In genomic region chr20:2336471-2336870, GRCh38 we compare ENCODE assay signal across 34 cellular contexts. TPM values are rescaled to one million over a fixed set of nuclear protein-coding genes. Genes with fewer than 3 reads are reported as not detected.
"Had no signal": no experiment of that assay in that cellular context is flagged by ENCODE, and none has a peak within 500 bp of the region (broad histone marks: within the 10 kb centered on the region; RNA-seq: fewer than 3 reads in every experiment).

No MANE protein-coding gene starts in this region.

- H3K9me3 Mint-ChIP-seq: activated CD4-positive, alpha-beta memory T cell treated with anti-CD3 and anti-CD28 coated beads, Interleukin-2, amount 10 ng/mL, durations not matched to agents 7 days and 5 days; activated CD4-positive, alpha-beta T cell treated with anti-CD3 and anti-CD28 coated beads, Interleukin-2, amount 10 ng/mL, durations not matched to agents 7 days and 5 days; activated naive CD4-positive, alpha-beta T cell treated with anti-CD3 and anti-CD28 coated beads, Interleukin-2, amount 10 ng/mL, durations not matched to agents 7 days and 5 days; activated naive CD4-positive, alpha-beta T cell treated with anti-CD3 and anti-CD28 coated beads, Interleukin-2, amount 50 U/mL, for 72 hours; activated naive CD8-positive, alpha-beta T cell treated with anti-CD3 and anti-CD28 coated beads, Interleukin-2, amount 10 ng/mL, durations not matched to agents 7 days and 5 days; activated T-helper 1 cell treated with anti-CD3 and anti-CD28 coated beads, Interleukin-12 subunit alpha, Interleukin-12 subunit beta, Interleukin-2, Interleukin-4 antibody, amounts not matched to agents 30 ng/mL and 10 ng/mL and 1 ng/mL, durations not matched to agents 14 hours and 24 hours and 36 hours; brain; dendritic cell treated with granulocyte-macrophage colony-stimulating factor and Interleukin-4, amounts not matched to agents 40 ng/mL and 50 ng/mL, for 4 days; endodermal cell; T-helper 2 cell treated with Interferon-gamma antibody and Interleukin-4, amounts not matched to agents 5 μg/mL and 100 μg/mL, for 36 hours; WTC11 had no signal

- DNase-seq: activated CD4-positive, alpha-beta memory T cell treated with anti-CD3 and anti-CD28 coated beads, Interleukin-2, amount 10 ng/mL, durations not matched to agents 7 days and 5 days; activated CD4-positive, alpha-beta T cell treated with anti-CD3 and anti-CD28 coated beads for 1 hour; activated CD4-positive, alpha-beta T cell treated with anti-CD3 and anti-CD28 coated beads for 4 hours; activated CD4-positive, alpha-beta T cell treated with anti-CD3 and anti-CD28 coated beads, Interleukin-2, amount 10 ng/mL, durations not matched to agents 7 days and 5 days; activated CD4-positive, alpha-beta T cell treated with anti-CD3 and anti-CD28 coated beads, Interleukin-2, amount 50 U/mL, for 4 hours; activated gamma-delta T cell; activated naive CD4-positive, alpha-beta T cell; activated naive CD4-positive, alpha-beta T cell treated with anti-CD3 and anti-CD28 coated beads, Interleukin-2, amount 10 ng/mL, durations not matched to agents 7 days and 5 days; activated naive CD8-positive, alpha-beta T cell treated with anti-CD3 and anti-CD28 coated beads, Interleukin-2, amount 10 ng/mL, durations not matched to agents 7 days and 5 days; activated T-cell treated with anti-CD3 and anti-CD28 coated beads, Interleukin-2, amount 50 U/mL, for 1 hour; activated T-cell treated with anti-CD3 and anti-CD28 coated beads, Interleukin-2, amount 50 U/mL, for 48 hours; central memory CD4-positive, alpha-beta T cell; cerebellar nuclear complex; dorsolateral prefrontal cortex; effector memory CD4-positive, alpha-beta T cell; foreskin keratinocyte; gastrocnemius medialis; T-helper 1 cell; T-helper 17 cell; T1000 had no signal

- H3K27me3 ChIP-seq: ascending aorta, cardiac muscle cell, gastrocnemius medialis had no signal

- H3K4me3 Mint-ChIP-seq: activated CD4-positive, alpha-beta memory T cell treated with anti-CD3 and anti-CD28 coated beads, Interleukin-2, amount 10 ng/mL, durations not matched to agents 7 days and 5 days; activated CD4-positive, alpha-beta T cell treated with anti-CD3 and anti-CD28 coated beads, Interleukin-2, amount 10 ng/mL, durations not matched to agents 7 days and 5 days; activated naive CD4-positive, alpha-beta T cell treated with anti-CD3 and anti-CD28 coated beads, Interleukin-2, amount 10 ng/mL, durations not matched to agents 7 days and 5 days; activated naive CD8-positive, alpha-beta T cell treated with anti-CD3 and anti-CD28 coated beads, Interleukin-2, amount 10 ng/mL, durations not matched to agents 7 days and 5 days; activated T-helper 1 cell treated with anti-CD3 and anti-CD28 coated beads, Interleukin-12 subunit alpha, Interleukin-12 subunit beta, Interleukin-2, Interleukin-4 antibody, amounts not matched to agents 30 ng/mL and 10 ng/mL and 1 ng/mL, durations not matched to agents 14 hours and 24 hours and 36 hours; brain; dendritic cell treated with granulocyte-macrophage colony-stimulating factor and Interleukin-4, amounts not matched to agents 40 ng/mL and 50 ng/mL, for 4 days; endodermal cell; T-helper 17 cell; T-helper 2 cell treated with Interferon-gamma antibody and Interleukin-4, amounts not matched to agents 5 μg/mL and 100 μg/mL, for 36 hours; WTC11 had no signal

- H3K36me3 ChIP-seq: ascending aorta, breast epithelium, cardiac muscle cell, gastrocnemius medialis had no signal

- H3K27me3 Mint-ChIP-seq: activated CD4-positive, alpha-beta T cell treated with anti-CD3 and anti-CD28 coated beads, Interleukin-2, amount 10 ng/mL, durations not matched to agents 7 days and 5 days had no signal

- H3K4me1 ChIP-seq: ascending aorta, breast epithelium, foreskin keratinocyte, gastrocnemius medialis had no signal

- H3K27ac ChIP-seq: ascending aorta, cardiac muscle cell, coronary artery, dorsolateral prefrontal cortex, foreskin keratinocyte, gastrocnemius medialis had no signal

- H3K27ac Mint-ChIP-seq: activated CD4-positive, alpha-beta memory T cell treated with anti-CD3 and anti-CD28 coated beads, Interleukin-2, amount 10 ng/mL, durations not matched to agents 7 days and 5 days; activated CD4-positive, alpha-beta T cell treated with anti-CD3 and anti-CD28 coated beads, Interleukin-2, amount 10 ng/mL, durations not matched to agents 7 days and 5 days; activated naive CD4-positive, alpha-beta T cell treated with anti-CD3 and anti-CD28 coated beads, Interleukin-2, amount 10 ng/mL, durations not matched to agents 7 days and 5 days; activated naive CD4-positive, alpha-beta T cell treated with anti-CD3 and anti-CD28 coated beads, Interleukin-2, amount 50 U/mL, for 72 hours; activated naive CD8-positive, alpha-beta T cell treated with anti-CD3 and anti-CD28 coated beads, Interleukin-2, amount 10 ng/mL, durations not matched to agents 7 days and 5 days; activated T-helper 1 cell treated with anti-CD3 and anti-CD28 coated beads, Interleukin-12 subunit alpha, Interleukin-12 subunit beta, Interleukin-2, Interleukin-4 antibody, amounts not matched to agents 30 ng/mL and 10 ng/mL and 1 ng/mL, durations not matched to agents 14 hours and 24 hours and 36 hours; brain; dendritic cell treated with granulocyte-macrophage colony-stimulating factor and Interleukin-4, amounts not matched to agents 40 ng/mL and 50 ng/mL, for 4 days; endodermal cell; T-helper 17 cell; T-helper 2 cell treated with Interferon-gamma antibody and Interleukin-4, amounts not matched to agents 5 μg/mL and 100 μg/mL, for 36 hours; WTC11 had no signal

- H3K4me3 ChIP-seq: ascending aorta, breast epithelium, cardiac muscle cell, coronary artery, dorsolateral prefrontal cortex, gastrocnemius medialis had no signal

- H3K4me1 Mint-ChIP-seq: activated CD4-positive, alpha-beta memory T cell treated with anti-CD3 and anti-CD28 coated beads, Interleukin-2, amount 10 ng/mL, durations not matched to agents 7 days and 5 days; activated CD4-positive, alpha-beta T cell treated with anti-CD3 and anti-CD28 coated beads, Interleukin-2, amount 10 ng/mL, durations not matched to agents 7 days and 5 days; activated naive CD4-positive, alpha-beta T cell treated with anti-CD3 and anti-CD28 coated beads, Interleukin-2, amount 10 ng/mL, durations not matched to agents 7 days and 5 days; activated naive CD8-positive, alpha-beta T cell treated with anti-CD3 and anti-CD28 coated beads, Interleukin-2, amount 10 ng/mL, durations not matched to agents 7 days and 5 days; endodermal cell; WTC11 had no signal

- H3K9me3 ChIP-seq: ascending aorta, breast epithelium, gastrocnemius medialis had no signal

- H3K36me3 Mint-ChIP-seq: activated naive CD4-positive, alpha-beta T cell treated with anti-CD3 and anti-CD28 coated beads, Interleukin-2, amount 10 ng/mL, durations not matched to agents 7 days and 5 days; activated naive CD4-positive, alpha-beta T cell treated with anti-CD3 and anti-CD28 coated beads, Interleukin-2, amount 50 U/mL, for 72 hours; activated naive CD8-positive, alpha-beta T cell treated with anti-CD3 and anti-CD28 coated beads, Interleukin-2, amount 10 ng/mL, durations not matched to agents 7 days and 5 days; brain; WTC11 had no signal

- ATAC-seq: activated naive CD4-positive, alpha-beta T cell treated with anti-CD3 and anti-CD28 coated beads, Interleukin-2, amount 50 U/mL, for 72 hours; esophagus mucosa; foreskin keratinocyte; gastrocnemius medialis; SK-N-SH treated with all-trans-retinoic acid at 6 μM for 48 hours; T-helper 17 cell; WTC11 had no signal

RNA-seq across cellular contexts. Expression of gene TGM3, which starts 40.7 kb away (rescaled TPM):
- total RNA-seq: activated CD4-positive, alpha-beta memory T cell treated with anti-CD3 and anti-CD28 coated beads, Interleukin-2, amount 10 ng/mL, durations not matched to agents 7 days and 5 days; activated CD4-positive, alpha-beta T cell treated with anti-CD3 and anti-CD28 coated beads, Interleukin-2, amount 10 ng/mL, durations not matched to agents 7 days and 5 days; activated naive CD8-positive, alpha-beta T cell treated with anti-CD3 and anti-CD28 coated beads, Interleukin-2, amount 10 ng/mL, durations not matched to agents 7 days and 5 days; activated T-helper 1 cell treated with anti-CD3 and anti-CD28 coated beads, Interleukin-12 subunit alpha, Interleukin-12 subunit beta, Interleukin-2, Interleukin-4 antibody, amounts not matched to agents 30 ng/mL and 10 ng/mL and 1 ng/mL, durations not matched to agents 14 hours and 24 hours and 36 hours; ascending aorta; breast epithelium; cardiac muscle cell; epithelial cell of proximal tubule; foreskin keratinocyte; gastrocnemius medialis; T-helper 17 cell had no signal
- polyA plus RNA-seq: cardiac muscle cell, foreskin keratinocyte had no signal

RNA-seq across cellular contexts. Expression of gene TGM6, which starts 44.2 kb away (rescaled TPM):
- total RNA-seq: activated CD4-positive, alpha-beta memory T cell treated with anti-CD3 and anti-CD28 coated beads, Interleukin-2, amount 10 ng/mL, durations not matched to agents 7 days and 5 days; activated CD4-positive, alpha-beta T cell treated with anti-CD3 and anti-CD28 coated beads, Interleukin-2, amount 10 ng/mL, durations not matched to agents 7 days and 5 days; activated naive CD4-positive, alpha-beta T cell treated with anti-CD3 and anti-CD28 coated beads, Interleukin-2, amount 50 U/mL, for 72 hours; activated naive CD8-positive, alpha-beta T cell treated with anti-CD3 and anti-CD28 coated beads, Interleukin-2, amount 10 ng/mL, durations not matched to agents 7 days and 5 days; activated T-helper 1 cell treated with anti-CD3 and anti-CD28 coated beads, Interleukin-12 subunit alpha, Interleukin-12 subunit beta, Interleukin-2, Interleukin-4 antibody, amounts not matched to agents 30 ng/mL and 10 ng/mL and 1 ng/mL, durations not matched to agents 14 hours and 24 hours and 36 hours; ascending aorta; breast epithelium; cardiac muscle cell; endodermal cell; epithelial cell of proximal tubule; esophagus mucosa; foreskin keratinocyte; gastrocnemius medialis; T-helper 17 cell; WTC11 had no signal
- polyA plus RNA-seq: cardiac muscle cell, foreskin keratinocyte had no signal
